ENCODE assay signal across 8 cellular contexts in genomic region chr6:18323935-18324707, GRCh38. TPM values are rescaled to one million over a fixed set of nuclear protein-coding genes. Genes with fewer than 3 reads are reported as not detected.
DNase-seq lines count a peak whose midpoint lies in the region; ATAC-seq and TF ChIP-seq lines count a peak whose summit lies in the region.

No MANE protein-coding gene starts in this region.

- H3K4me2 ChIP-seq in PC-9: no peak overlapping the region

- H3K36me3 ChIP-seq in Caco-2 (ENCODE audit: control insufficient read depth, insufficient read depth, low read length): no peaks in the 10 kb centered on the region
- H3K36me3 ChIP-seq in PC-9 (ENCODE audit: low read depth): no peaks in the 10 kb centered on the region
- no peaks in the 10 kb centered on the region for H3K36me3 ChIP-seq in lung (ENCODE audit: control insufficient read depth in 2 of 2, insufficient read depth in 2 of 2, low read length in 2 of 2)

- H3K4me1 Mint-ChIP-seq in Caco-2 (ENCODE audit: low read depth, unreplicated experiment): no peaks in the 10 kb centered on the region

- no peak overlapping the region for H3K27ac ChIP-seq in PC-9
- no peak overlapping the region for H3K27ac ChIP-seq in lung (ENCODE audit: low read depth in 1 of 2, low read length in 1 of 2)

- no peaks in the 10 kb centered on the region for H3K9me3 Mint-ChIP-seq in Caco-2 (ENCODE audit: unreplicated experiment)

- H3K79me2 ChIP-seq in PC-9 (ENCODE audit: low read depth): no peaks in the 10 kb centered on the region

- CTCF ChIA-PET in Caco-2 (lab: Charles Lee) (interaction anchor here (0.6 to 0.7 kb wide), 2 partner anchors 25 to 60 kb away, joined by 3 to 7 read pairs; partner anchors contain the start of gene DEK), PC-9 (lab: Charles Lee) (interaction anchor here (0.5 to 1.3 kb wide), 6 partner anchors 11 to 321 kb away, joined by 3 to 10 read pairs (median 6); partner anchors contain the start of gene RNF144B)

- no peak overlapping the region for H3K4me3 Mint-ChIP-seq in Caco-2 (ENCODE audit: unreplicated experiment)

- DNase-seq in Caco-2 (peak in 1 of 2 experiments; percentile 33), LHCN-M2 (ENCODE audit: low read depth) (peak; percentile 52), PC-9 (peak; percentile 27 to 51), dermis blood vessel endothelial cell (peak; percentile 79), lung (ENCODE audit: low spot score) (no peak), mesenteric fat pad (ENCODE audit: low spot score) (no peak)
- no peak for DNase-seq in effector CD8-positive, alpha-beta T cell (lab: John Stamatoyannopoulos, UW)

- H3K9me3 ChIP-seq in Caco-2 (no peaks in the 10 kb centered on the region), PC-9 (ENCODE audit: insufficient read depth, low read depth) (no peaks in the 10 kb centered on the region), lung (ENCODE audit: control insufficient read depth in 2 of 2, insufficient read depth in 1 of 2, low read length in 1 of 2) (no peaks in the 10 kb centered on the region)

- no peaks in the 10 kb centered on the region for H3K9me2 ChIP-seq in PC-9 (ENCODE audit: insufficient read depth)

- intact Hi-C loops in Caco-2 (cut with micrococcal nuclease; ENCODE audit: unreplicated experiment) (loop anchor here (1.0 kb wide), 1 partner anchor 180 kb away; no protein-coding TSS in a partner anchor), PC-9 (cut with micrococcal nuclease; ENCODE audit: unreplicated experiment) (loop anchor here (1.0 to 10.0 kb wide), 4 partner anchors 59 to 180 kb away; partner anchors contain the start of genes DEK, KDM1B, RNF144B and TPMT)

- H3K27ac Mint-ChIP-seq in Caco-2 (ENCODE audit: unreplicated experiment): no peak overlapping the region

- peaks cover 8% of the 10 kb centered on the region for H3K27me3 Mint-ChIP-seq in Caco-2 (ENCODE audit: insufficient read depth, unreplicated experiment)

- POLR2A ChIA-PET in Caco-2 (lab: Charles Lee) (no interaction called here), PC-9 (lab: Charles Lee; ENCODE audit: unreplicated experiment) (no interaction called here)

- peak; percentile 66 to 68 for TF ChIP-seq CTCF in Caco-2 (IDR thresholded peaks at IDR 0.05; ENCODE audit: insufficient read depth in 1 of 2, low read depth in 1 of 2, low read length in 1 of 2, severe bottlenecking in 1 of 2, unreplicated experiment in 1 of 2)
- TF ChIP-seq CTCF in PC-9 (conservative IDR thresholded peaks at IDR 0.05): peak; percentile 85
- TF ChIP-seq CTCF in lung (IDR thresholded peaks at IDR 0.05; ENCODE audit: control extremely low read depth, extremely low read depth): peak; percentile 46

- BruUV-seq in Caco-2 (replicated peaks; lab: Mats Ljungman, UMichigan) (no TSS peak), PC-9 (replicated peaks; lab: Mats Ljungman, UMichigan) (no TSS peak)

- H3K27me3 ChIP-seq in Caco-2 (replicated peaks; ENCODE audit: control insufficient read depth, insufficient read depth, low read length) (no peaks in the 10 kb centered on the region), PC-9 (ENCODE audit: insufficient read depth, low read depth) (no peaks in the 10 kb centered on the region), lung (ENCODE audit: control insufficient read depth, insufficient read depth) (no peaks in the 10 kb centered on the region)

- 32 to 39% methylated on average over 8 of the region's 8 CpGs for WGBS in lung, 2 donors

- H2AFZ ChIP-seq in PC-9: no peak overlapping the region

- H3K4me1 ChIP-seq in Caco-2 (no peaks in the 10 kb centered on the region), PC-9 (replicated peaks; ENCODE audit: insufficient read depth) (no peaks in the 10 kb centered on the region), lung (ENCODE audit: control insufficient read depth in 2 of 2, insufficient read depth in 2 of 2, low read length in 2 of 2) (peaks cover 0 to 1% of the 10 kb centered on the region in 2 donors)

- no peaks in the 10 kb centered on the region for H3K36me3 Mint-ChIP-seq in Caco-2 (ENCODE audit: insufficient read depth, unreplicated experiment)

- H4K20me1 ChIP-seq in PC-9 (ENCODE audit: insufficient read depth): no peaks in the 10 kb centered on the region

- ATAC-seq in GM19395 (IDR thresholded peaks at IDR 0.05; ENCODE audit: unreplicated experiment): peak; percentile 54
- no peak for ATAC-seq in lung (ENCODE audit: insufficient read depth, low FRiP score)

- no peaks in the 10 kb centered on the region for H3F3A ChIP-seq in PC-9 (ENCODE audit: insufficient read depth, low read depth)

- H3K4me3 ChIP-seq in Caco-2 (ENCODE audit: low read depth, low read length): no peak overlapping the region
- H3K4me3 ChIP-seq in PC-9: no peak overlapping the region
- H3K4me3 ChIP-seq in lung: no peak overlapping the region

RNA-seq across cellular contexts. Expression of gene DEK, which starts 59.8 kb away (rescaled TPM):
- total RNA-seq in Caco-2 (2022) (170 and 171 TPM in 2 replicates), LHCN-M2 (2014; rRNA removed) (160 and 173 TPM in 2 replicates), PC-9 (2021) (192 and 260 TPM in 2 replicates), dermis blood vessel endothelial cell (122 and 136 TPM in 2 replicates), lung (10 to 100 TPM; 69.5 to 87.6 TPM), mesenteric fat pad (54.3 TPM)
- 66.1 TPM for polyA plus RNA-seq in LHCN-M2 (2012)
- 10 to 100 TPM; 35.2 to 43.6 TPM for polyA plus RNA-seq in lung

Comparison
In these comparisons a context has a peak if more than half of its experiments do, and no peak if none do; other contexts are left out.
1. DNase-seq: peak in LHCN-M2 (single experiment), PC-9 (2 of 2) and dermis blood vessel endothelial cell (single experiment); none in lung (single experiment), effector CD8-positive, alpha-beta T cell (single experiment) and mesenteric fat pad (single experiment).
2. Peak in every context shown above with its lines, with median percentiles within 50 percentile points of each other: CTCF ChIP-seq.